Comparison of ENCODE assay signal across 27 cellular contexts in genomic region chr2:8800821-8801220, GRCh38.
"Had no signal": no experiment of that assay in that cellular context is flagged by ENCODE, and none has a peak within 500 bp of the region (broad histone marks: within the 10 kb centered on the region; RNA-seq: fewer than 3 reads in every experiment).

No MANE protein-coding gene starts in this region.

- H3K27me3 ChIP-seq: heart right ventricle, hepatocyte, left lung, pancreas, right atrium auricular region, right lobe of liver, stomach, testis, thyroid gland, transverse colon, upper lobe of left lung had no signal

- DNase-seq: heart right ventricle; kidney glomerular epithelial cell; left colon; left lung; lower lobe of right lung; mammary epithelial cell; mesenchymal stem cell; naive thymus-derived CD8-positive, alpha-beta T cell; nucleus accumbens; pancreas; posterior cingulate gyrus; psoas muscle; right lobe of liver; stimulated activated CD4-positive, alpha-beta T cell treated with anti-CD3 and anti-CD28 coated beads, Interleukin-12 subunit alpha, Interleukin-12 subunit beta, amount 100 ng/mL, for 4 hours; stimulated activated CD4-positive, alpha-beta T cell treated with anti-CD3 and anti-CD28 coated beads, Interleukin-15, amount 100 ng/mL, for 24 hours; stimulated activated CD4-positive, alpha-beta T cell treated with anti-CD3 and anti-CD28 coated beads, Interleukin-2, amount 100 ng/mL, for 24 hours; stimulated activated CD4-positive, alpha-beta T cell treated with anti-CD3 and anti-CD28 coated beads, Interleukin-4, amount 100 ng/mL, for 1 hour; stimulated activated naive B cell treated with anti-CD40 and anti-IgM and Interleukin-4, amounts not matched to agents 10 μg/mL and 1 μg/mL and 100 μg/mL, for 72 hours; stimulated activated naive CD8-positive, alpha-beta T cell treated with anti-CD3 and anti-CD28 coated beads, Interleukin-15, Interleukin-2, amounts not matched to agents 100 U/mL and 50 U/mL, for 24 hours; stomach; testis; thyroid gland; transverse colon; upper lobe of left lung had no signal

- H3K27ac ChIP-seq: hepatocyte, left lung, lower lobe of right lung, pancreas, psoas muscle, right atrium auricular region, right lobe of liver, skin epidermis, stomach, testis, thyroid gland, transverse colon, upper lobe of left lung had no signal

- H3K79me2 ChIP-seq: hepatocyte had no signal

- H2AFZ ChIP-seq: hepatocyte had no signal

- H3K4me2 ChIP-seq: hepatocyte had no signal

- H3K4me1 ChIP-seq: testis, thyroid gland had no signal

- ATAC-seq: heart right ventricle; left colon; left lung; lower lobe of right lung; naive thymus-derived CD8-positive, alpha-beta T cell; pancreas; psoas muscle; right lobe of liver; stimulated activated naive B cell treated with anti-CD40 and anti-IgM and Interleukin-4, amounts not matched to agents 10 μg/mL and 1 μg/mL and 100 μg/mL, for 72 hours; stimulated activated naive CD8-positive, alpha-beta T cell treated with anti-CD3 and anti-CD28 coated beads, Interleukin-15, Interleukin-2, amounts not matched to agents 100 U/mL and 50 U/mL, for 24 hours had no signal

- H3K9me3 ChIP-seq: heart right ventricle, left lung, lower lobe of right lung, pancreas, psoas muscle, right atrium auricular region, right lobe of liver, stomach, testis, thyroid gland, transverse colon, upper lobe of left lung had no signal

- H3K4me3 ChIP-seq: heart right ventricle, hepatocyte, left lung, lower lobe of right lung, pancreas, psoas muscle, right atrium auricular region, right lobe of liver, skin epidermis, stomach, testis, thyroid gland, transverse colon, upper lobe of left lung had no signal
